In the genomic region with DNA sequence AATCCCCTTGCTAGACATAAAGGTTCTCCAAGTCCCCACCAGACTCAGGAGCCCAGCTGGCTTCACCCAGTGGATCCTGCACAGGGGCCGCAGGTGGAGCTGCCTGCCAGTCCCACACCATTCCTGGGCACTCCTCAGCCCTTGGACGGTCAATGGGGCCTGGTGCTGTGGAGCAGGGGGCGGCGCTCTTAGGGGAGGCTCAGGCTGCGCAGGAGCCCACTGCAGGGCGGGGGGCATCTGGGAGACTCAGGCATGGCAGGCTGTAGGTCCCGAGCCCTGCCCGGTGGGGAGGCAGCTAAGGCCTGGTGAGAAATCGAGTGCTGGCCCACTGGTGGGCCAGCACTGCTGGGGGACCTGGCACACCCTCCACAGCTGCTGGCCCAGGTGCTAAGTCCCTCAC, we compare ENCODE assay signal across 8 cellular contexts.
"Had no signal": no experiment of that assay in that cellular context is flagged by ENCODE, and none has a peak within 500 bp of the region (broad histone marks: within the 10 kb centered on the region; RNA-seq: fewer than 3 reads in every experiment).

No MANE protein-coding gene starts in this region.

- H3K36me3 ChIP-seq: HAP-1 had no signal

- H3K4me1 ChIP-seq: HAP-1 had no signal

- H3K9me3 ChIP-seq: HAP-1 had no signal

- H3K4me3 ChIP-seq: GM23248, GM23338, HAP-1 had no signal

- DNase-seq: GM23248, GOT3, H7, H9, HCEC 1CT, HFFc6 had no signal

- H3K4me2 ChIP-seq: GM23338 had no signal

- H3K27ac ChIP-seq: GM23248 had no signal

- H3K9ac ChIP-seq: GM23248 had no signal

- H2AFZ ChIP-seq: GM23248, GM23338 had no signal
